Comparison of ENCODE assay signal across 8 cellular contexts in the genomic region with DNA sequence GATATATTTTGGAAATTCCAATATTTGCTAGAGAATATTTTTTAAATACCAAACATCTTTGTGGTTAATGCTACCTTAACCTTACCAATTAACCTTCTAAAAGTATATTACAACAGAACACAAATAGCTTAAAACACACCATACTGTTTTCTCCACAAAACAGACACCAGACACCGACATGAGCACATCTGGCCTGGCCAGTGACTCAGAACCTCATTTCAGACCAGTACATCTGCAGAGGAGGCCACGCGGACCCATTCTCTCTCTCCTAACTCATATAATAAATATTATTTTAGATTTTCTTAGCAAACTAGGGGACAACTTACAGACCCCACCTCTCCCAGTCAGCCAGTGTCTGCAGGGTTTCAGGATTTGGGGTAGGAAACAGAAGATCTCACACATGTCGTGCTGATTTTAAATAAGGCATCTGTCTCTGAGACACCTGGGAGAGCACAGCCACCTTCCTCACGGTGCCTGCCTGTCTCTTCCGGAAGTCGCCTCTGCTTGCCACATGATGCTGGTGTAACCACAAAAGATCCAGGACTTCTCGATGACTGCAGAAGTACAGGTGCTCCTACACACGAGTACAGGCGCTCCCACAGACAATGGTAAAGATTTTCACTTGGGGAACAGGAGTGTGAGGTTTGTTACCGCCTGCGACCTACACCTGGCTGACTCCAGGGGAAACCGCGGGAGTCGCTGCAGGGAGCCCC. TPM values are rescaled to one million over a fixed set of nuclear protein-coding genes. Genes with fewer than 3 reads are reported as not detected.
DNase-seq lines count a peak whose midpoint lies in the region; ATAC-seq and TF ChIP-seq lines count a peak whose summit lies in the region.

No MANE protein-coding gene starts in this region.

- peak overlapping the region; percentile 79 for H3K27ac Mint-ChIP-seq in activated T-helper 17 cell treated with anti-CD3 and anti-CD28 coated beads, Interleukin-2, amount 50 U/mL, for 72 hours

- peak overlapping the region; percentile 56 for H3K4me3 Mint-ChIP-seq in activated T-helper 17 cell treated with anti-CD3 and anti-CD28 coated beads, Interleukin-2, amount 50 U/mL, for 72 hours

- no peaks in the 10 kb centered on the region for H3K9me3 Mint-ChIP-seq in activated T-helper 17 cell treated with anti-CD3 and anti-CD28 coated beads, Interleukin-2, amount 50 U/mL, for 72 hours

- peak in 2 of 3 experiments; percentile 26 to 34 for DNase-seq in stimulated activated CD4-positive, alpha-beta T cell treated with anti-CD3 and anti-CD28 coated beads, TNF-alpha, amount 100 ng/mL, for 4 hours (ENCODE audit: low read depth in 3 of 3)
- DNase-seq in iPS-NIHi7 (ENCODE audit: extremely low spot score), result no peak
- DNase-seq in NCI-H1436 (lab: John Stamatoyannopoulos, UW), result no peak
- DNase-seq in COR-L47 (lab: John Stamatoyannopoulos, UW), result no peak
- no peak for DNase-seq in mesenteric fat pad (ENCODE audit: low spot score)

- no peaks in the 10 kb centered on the region for H3K27me3 Mint-ChIP-seq in activated T-helper 17 cell treated with anti-CD3 and anti-CD28 coated beads, Interleukin-2, amount 50 U/mL, for 72 hours

- H3K4me1 Mint-ChIP-seq in activated T-helper 17 cell treated with anti-CD3 and anti-CD28 coated beads, Interleukin-2, amount 50 U/mL, for 72 hours, result peaks cover 10% of the 10 kb centered on the region

- ATAC-seq in HG03432 (IDR thresholded peaks at IDR 0.05; ENCODE audit: unreplicated experiment), result peak; percentile 61
- ATAC-seq in activated T-helper 17 cell treated with anti-CD3 and anti-CD28 coated beads, Interleukin-2, amount 50 U/mL, for 72 hours (replicated peaks), result peak; percentile 85

- TF ChIP-seq POLR2A in GM19193 (IDR thresholded peaks at IDR 0.05; ENCODE audit: extremely low read depth, insufficient read depth, insufficient read length), result peak; percentile 53

- H3K36me3 Mint-ChIP-seq in activated T-helper 17 cell treated with anti-CD3 and anti-CD28 coated beads, Interleukin-2, amount 50 U/mL, for 72 hours (ENCODE audit: low read depth), result peaks cover 72% of the 10 kb centered on the region

RNA-seq across cellular contexts. Expression of gene ANKLE2, which starts 9.7 kb away (rescaled TPM):
- 100 to 1,000 TPM; 118 to 160 TPM for total RNA-seq in activated T-helper 17 cell treated with anti-CD3 and anti-CD28 coated beads, Interleukin-2, amount 50 U/mL, for 72 hours
- 79.9 TPM for total RNA-seq in mesenteric fat pad

RNA-seq across cellular contexts. Expression of gene GOLGA3, which starts 57.4 kb away (rescaled TPM):
- total RNA-seq in activated T-helper 17 cell treated with anti-CD3 and anti-CD28 coated beads, Interleukin-2, amount 50 U/mL, for 72 hours, result 10 to 100 TPM; 51.8 to 56.8 TPM
- 78.7 TPM for total RNA-seq in mesenteric fat pad

Comparison
In these comparisons a context has a peak if more than half of its experiments do, and no peak if none do; other contexts are left out.
1. DNase-seq: peak in stimulated activated CD4-positive, alpha-beta T cell treated with anti-CD3 and anti-CD28 coated beads, TNF-alpha, amount 100 ng/mL, for 4 hours (2 of 3); none in iPS-NIHi7 (single experiment), NCI-H1436 (single experiment), COR-L47 (single experiment) and mesenteric fat pad (single experiment).